ENCODE assay signal across 1 cellular context in genomic region chr4:75745721-75746199, GRCh38.
TF ChIP-seq lines count a peak whose summit lies in the region.

No MANE protein-coding gene starts in this region.

TF ChIP-seq in A549, 52 proteins besides CTCF, POLR2A, EP300 and RAD21:
- TF ChIP-seq NPAS2 (CRISPR knock-in tag; IDR thresholded peaks at IDR 0.05; ENCODE audit: borderline replicate concordance) (no peak), MAFK (IDR thresholded peaks at IDR 0.05; ENCODE audit: partially characterized antibody) (no peak), KDM1A (IDR thresholded peaks at IDR 0.05; ENCODE audit: low read depth) (no peak), ZFP36 (IDR thresholded peaks at IDR 0.05; ENCODE audit: borderline replicate concordance, partially characterized antibody) (no peak), HEYL (CRISPR knock-in tag; IDR thresholded peaks at IDR 0.05) (no peak), BCL3 (IDR thresholded peaks at IDR 0.05) (no peak), MAZ (IDR thresholded peaks at IDR 0.05; ENCODE audit: borderline replicate concordance, low read depth, low read length) (no peak), CHD4 (IDR thresholded peaks at IDR 0.05; ENCODE audit: borderline replicate concordance) (no peak), POLR2AphosphoS2 (conservative IDR thresholded peaks at IDR 0.05; ENCODE audit: low read length) (no peak), SREBF2 (IDR thresholded peaks at IDR 0.05) (no peak), HDAC2 (IDR thresholded peaks at IDR 0.05) (no peak), CEBPB (IDR thresholded peaks at IDR 0.05) (no peak), TP53 (CRISPR knock-in tag; IDR thresholded peaks at IDR 0.05) (no peak), RNF2 (IDR thresholded peaks at IDR 0.05; ENCODE audit: borderline replicate concordance, low read depth) (no peak), MAX (IDR thresholded peaks at IDR 0.05) (no peak)
